In genomic region chr11:123307276-123307675, GRCh38 we compare ENCODE assay signal across 14 cellular contexts.
"Had no signal": no experiment of that assay in that cellular context is flagged by ENCODE, and none has a peak within 500 bp of the region (broad histone marks: within the 10 kb centered on the region; RNA-seq: fewer than 3 reads in every experiment).

No MANE protein-coding gene starts in this region.

- H3K36me3 ChIP-seq: left lung, neutrophil had no signal

- H3K27ac ChIP-seq: neutrophil had no signal

- ATAC-seq: activated T-cell treated with anti-CD3 and anti-CD28 coated beads, Interleukin-2, amount 50 U/mL, for 72 hours; naive thymus-derived CD8-positive, alpha-beta T cell had no signal

- DNase-seq: activated CD4-positive, alpha-beta T cell treated with anti-CD3 and anti-CD28 coated beads, Interleukin-2, amount 10 ng/mL, durations not matched to agents 7 days and 5 days; activated CD8-positive, alpha-beta memory T cell treated with anti-CD3 and anti-CD28 coated beads, Interleukin-2, amount 50 U/mL, for 48 hours; activated naive CD8-positive, alpha-beta T cell treated with anti-CD3 and anti-CD28 coated beads, Interleukin-2, amount 10 ng/mL, durations not matched to agents 7 days and 5 days; activated T-cell treated with anti-CD3 and anti-CD28 coated beads, Interleukin-2, amount 50 U/mL, for 72 hours; anterior cingulate cortex; kidney; left lung; naive thymus-derived CD8-positive, alpha-beta T cell; retina; stimulated activated CD4-positive, alpha-beta T cell treated with anti-CD3 and anti-CD28 coated beads, Interleukin-4, amount 100 ng/mL, for 24 hours; stimulated activated naive CD4-positive, alpha-beta T cell treated with Interleukin-2 at 50 U/mL for 16 hours; trophoblast cell had no signal

- H3K9me3 ChIP-seq: left lung, neutrophil had no signal

- H3K4me3 ChIP-seq: left lung, skin epidermis had no signal
